ENCODE assay signal across 18 cellular contexts in genomic region chr1:173095632-173096031, GRCh38. TPM values are rescaled to one million over a fixed set of nuclear protein-coding genes. Genes with fewer than 3 reads are reported as not detected.
A peak's percentile ranks its signal among the peaks of the same experiment; 100 is the strongest.
DNase-seq lines count a peak whose midpoint lies in the region; ATAC-seq and TF ChIP-seq lines count a peak whose summit lies in the region.
"Had no signal": no experiment of that assay in that cellular context is flagged by ENCODE, and none has a peak within 500 bp of the region (broad histone marks: within the 10 kb centered on the region; RNA-seq: fewer than 3 reads in every experiment).

No MANE protein-coding gene starts in this region.

- H3K36me3 ChIP-seq in right lobe of liver = no peaks in the 10 kb centered on the region
- H3K36me3 ChIP-seq: BLaER1 treated with 17β-estradiol and CSF1 and Interleukin-3, amounts not matched to agents 10 nM and 100 nM had no signal

- TF ChIP-seq CTCF in right lobe of liver (IDR thresholded peaks at IDR 0.05) = no peak

- intact Hi-C loops in right lobe of liver (cut with DNase I) = no loop called here

- ATAC-seq in right lobe of liver = no peak
- ATAC-seq: activated naive CD4-positive, alpha-beta T cell treated with anti-CD3 and anti-CD28 coated beads, Interleukin-2, amount 50 U/mL, for 72 hours; stimulated activated naive CD8-positive, alpha-beta T cell treated with anti-CD3 and anti-CD28 coated beads, Interleukin-15, Interleukin-2, amounts not matched to agents 100 U/mL and 50 U/mL, for 24 hours had no signal

- H3K27me3 ChIP-seq in right lobe of liver = no peaks in the 10 kb centered on the region
- H3K27me3 ChIP-seq: BLaER1 treated with 17β-estradiol and CSF1 and Interleukin-3, amounts not matched to agents 10 nM and 100 nM had no signal

- no peaks in the 10 kb centered on the region for H3K9me3 ChIP-seq in right lobe of liver
- H3K9me3 ChIP-seq: BLaER1 treated with 17β-estradiol and CSF1 and Interleukin-3, amounts not matched to agents 10 nM and 100 nM had no signal

- no peak overlapping the region for H3K4me3 ChIP-seq in right lobe of liver
- H3K4me3 ChIP-seq: BLaER1 treated with 17β-estradiol and CSF1 and Interleukin-3, amounts not matched to agents 10 nM and 100 nM had no signal

- DNase-seq in AG08396 (ENCODE audit: low spot score) (peak; percentile 56), HS-27A (ENCODE audit: low read depth) (peak; percentile 66), amniotic stem cell (lab: John Stamatoyannopoulos, UW) (peak; percentile 17), glomerular visceral epithelial cell (ENCODE audit: extremely low spot score) (peak; percentile 68), OCI-M1 (lab: John Stamatoyannopoulos, UW) (no peak), right lobe of liver (no peak), NCI-H446 (lab: John Stamatoyannopoulos, UW) (no peak)
- DNase-seq in activated CD8-positive, alpha-beta memory T cell treated with anti-CD3 and anti-CD28 coated beads, Interleukin-2, amount 50 U/mL, for 4 hours = no peak
- DNase-seq: GF-D8; hippocampal formation; NCI-H2171 treated with DMSO at 0.1 percent for 48 hours; stimulated activated CD4-positive, alpha-beta T cell treated with anti-CD3 and anti-CD28 coated beads, Interleukin-4, amount 100 ng/mL, for 1 hour; stimulated activated naive CD8-positive, alpha-beta T cell treated with anti-CD3 and anti-CD28 coated beads, Interleukin-15, Interleukin-2, amounts not matched to agents 100 U/mL and 50 U/mL, for 24 hours had no signal

- H3K27ac ChIP-seq in right lobe of liver = no peak overlapping the region
- H3K27ac ChIP-seq: BLaER1 treated with 17β-estradiol and CSF1 and Interleukin-3, amounts not matched to agents 10 nM and 100 nM; parathyroid adenoma; RWPE1 had no signal

- no peak for TF ChIP-seq POLR2A in right lobe of liver (IDR thresholded peaks at IDR 0.05)

- 88% methylated on average over 6 of the region's 6 CpGs for WGBS in right lobe of liver (ENCODE audit: insufficient coverage, low coverage, low lambda C conversion rate, missing lambda C conversion rate)

- no peaks in the 10 kb centered on the region for H3K4me1 ChIP-seq in right lobe of liver
- H3K4me1 ChIP-seq: parathyroid adenoma had no signal

RNA-seq across cellular contexts. Expression of gene TNFSF18, which starts 44.9 kb away (rescaled TPM):
- total RNA-seq in right lobe of liver = not detected
- total RNA-seq: activated CD8-positive, alpha-beta memory T cell treated with anti-CD3 and anti-CD28 coated beads for 36 hours; activated naive CD4-positive, alpha-beta T cell treated with anti-CD3 and anti-CD28 coated beads, Interleukin-2, amount 50 U/mL, for 72 hours had no signal

Comparison
In these comparisons a context has a peak if more than half of its experiments do, and no peak if none do; other contexts are left out.
1. DNase-seq: peak in AG08396 (single experiment), HS-27A (single experiment), amniotic stem cell (single experiment) and glomerular visceral epithelial cell (single experiment); none in activated CD8-positive, alpha-beta memory T cell treated with anti-CD3 and anti-CD28 coated beads, Interleukin-2, amount 50 U/mL, for 4 hours (single experiment), OCI-M1 (single experiment), right lobe of liver (0 of 3) and NCI-H446 (0 of 2).